Comparison of ENCODE assay signal across 9 cellular contexts in genomic region chr2:172698041-172698863, GRCh38. TPM values are rescaled to one million over a fixed set of nuclear protein-coding genes. Genes with fewer than 3 reads are reported as not detected.
DNase-seq lines count a peak whose midpoint lies in the region; ATAC-seq and TF ChIP-seq lines count a peak whose summit lies in the region.
"Had no signal": no experiment of that assay in that cellular context is flagged by ENCODE, and none has a peak within 500 bp of the region (broad histone marks: within the 10 kb centered on the region; RNA-seq: fewer than 3 reads in every experiment).

No MANE protein-coding gene starts in this region.

- H3K36me3 ChIP-seq in transverse colon, result no peaks in the 10 kb centered on the region

- ATAC-seq in HG02885 (IDR thresholded peaks at IDR 0.05; ENCODE audit: poor library complexity, unreplicated experiment), result peak; percentile 72

- H3K4me3 ChIP-seq in foreskin fibroblast (ENCODE audit: low read depth in 1 of 2, low read length in 2 of 2) (no peak overlapping the region), transverse colon (no peak overlapping the region)

- TF ChIP-seq CTCF in RWPE1 (conservative IDR thresholded peaks at IDR 0.05; ENCODE audit: low read depth), result no peak
- no peak for TF ChIP-seq CTCF in foreskin fibroblast (IDR thresholded peaks at IDR 0.05; ENCODE audit: low read depth, low read length)
- TF ChIP-seq CTCF in transverse colon (IDR thresholded peaks at IDR 0.05), result no peak

- TF ChIP-seq EP300 in transverse colon (IDR thresholded peaks at IDR 0.05; ENCODE audit: low read depth), result no peak

- POLR2A ChIA-PET in RWPE1 (lab: Yijun Ruan, JAX; ENCODE audit: low non-redundant PET), result no interaction called here

- CTCF ChIA-PET in RWPE1 (lab: Yijun Ruan, JAX), result interaction anchor here (0.5 to 1.1 kb wide), 4 partner anchors 13 to 75 kb away, joined by 3 to 4 read pairs (median 3); no protein-coding TSS in a partner anchor

- intact Hi-C loops in transverse colon (cut with DNase I; ENCODE audit: low total_unique reads), result no loop called here

- in situ Hi-C loops in transverse colon (cut with MboI; ENCODE audit: low pct_ligation_motif_present in 1 of 4, low pct_unique_long_range_greater_than_20kb in 1 of 4, low sequenced_read_pairs in 3 of 4), result no loop called here

- no peaks in the 10 kb centered on the region for H3K27me3 ChIP-seq in transverse colon

- peak; percentile 61 for DNase-seq in activated CD8-positive, alpha-beta memory T cell treated with anti-CD3 and anti-CD28 coated beads for 24 hours
- DNase-seq in activated CD8-positive, alpha-beta memory T cell treated with anti-CD3 and anti-CD28 coated beads, Interleukin-2, amount 50 U/mL, for 4 hours, result no peak
- peak; percentile 87 for DNase-seq in RWPE1 (ENCODE audit: low spot score)
- DNase-seq in foreskin fibroblast, result peak; percentile 91 to 94
- no peak for DNase-seq in SKM-1 (lab: John Stamatoyannopoulos, UW; ENCODE audit: unreplicated experiment)
- no peak for DNase-seq in ecto neural progenitor cell (ENCODE audit: low spot score)
- DNase-seq in transverse colon, result no peak

- 53 to 78% methylated on average over 4 to 5 of the region's 5 CpGs for WGBS in transverse colon (ENCODE audit: low coverage in 1 of 2), 2 donors

- peaks cover 2 to 7% (median 6%) of the 10 kb centered on the region in 4 donors for H3K4me1 ChIP-seq in transverse colon

- no peaks in the 10 kb centered on the region for H3K9me3 ChIP-seq in transverse colon

- no peak for TF ChIP-seq POLR2A in transverse colon (IDR thresholded peaks at IDR 0.05)

- H3K27ac ChIP-seq in RWPE1 (peak overlapping the region; percentile 79), transverse colon (no peak overlapping the region)

RNA-seq across cellular contexts. Expression of gene RAPGEF4, which starts 37.4 kb away (rescaled TPM):
- total RNA-seq in transverse colon, result 10 to 100 TPM in 1 of 4 donors, 1 to 10 TPM in 2, not detected in 1; 1.4 to 12.3 (median 2.2) TPM
- total RNA-seq: activated CD8-positive, alpha-beta memory T cell treated with anti-CD3 and anti-CD28 coated beads for 36 hours had no signal

Comparison
In these comparisons a context has a peak if more than half of its experiments do, and no peak if none do; other contexts are left out.
1. DNase-seq: peak in activated CD8-positive, alpha-beta memory T cell treated with anti-CD3 and anti-CD28 coated beads for 24 hours (single experiment), RWPE1 (single experiment) and foreskin fibroblast (2 of 2); none in activated CD8-positive, alpha-beta memory T cell treated with anti-CD3 and anti-CD28 coated beads, Interleukin-2, amount 50 U/mL, for 4 hours (single experiment), SKM-1 (single experiment), ecto neural progenitor cell (single experiment) and transverse colon (single experiment).